In the genomic region with DNA sequence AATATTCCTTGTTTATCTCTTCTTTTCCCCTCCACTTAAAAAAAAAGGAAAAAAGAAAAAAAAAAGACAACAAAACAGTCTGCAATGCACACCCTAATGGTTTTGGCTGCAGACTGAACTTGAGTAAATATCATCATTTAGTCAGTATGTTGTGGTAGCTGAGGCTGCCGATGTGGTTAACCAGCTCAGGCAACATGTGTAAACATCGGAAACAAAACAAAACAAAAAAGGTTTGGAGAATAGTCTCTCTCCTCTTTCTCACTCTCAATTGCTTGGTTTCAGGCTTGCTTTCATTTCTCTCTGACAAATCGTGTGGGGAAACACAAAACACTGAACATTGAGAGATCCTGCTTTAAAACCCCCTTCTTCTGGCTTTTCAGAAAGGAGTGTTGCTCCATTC, we compare ENCODE assay signal across 11 cellular contexts.
DNase-seq lines count a peak whose midpoint lies in the region; ATAC-seq, FAIRE-seq and TF ChIP-seq lines count a peak whose summit lies in the region.
"Had no signal": no experiment of that assay in that cellular context is flagged by ENCODE, and none has a peak within 500 bp of the region (broad histone marks: within the 10 kb centered on the region; RNA-seq: fewer than 3 reads in every experiment).

No MANE protein-coding gene starts in this region.

- BruUV-seq in HepG2 (replicated peaks; lab: Mats Ljungman, UMichigan): no TSS peak

- FAIRE-seq in HepG2 (lab: Jason Lieb, UNC): no peak

- ATAC-seq in HepG2 (no peak), T-cell (replicated peaks in 1 of 4) (no peak)

- TF ChIP-seq POLR2A in HepG2 (IDR thresholded peaks at IDR 0.05; ENCODE audit: insufficient read depth in 1 of 2, low read depth in 2 of 2, low read length in 2 of 2): no peak

- H3K4me1 ChIP-seq in fibroblast of lung (ENCODE audit: control insufficient read depth, extremely low read depth, insufficient read depth, low read length): peaks cover 18% of the 10 kb centered on the region
- no peaks in the 10 kb centered on the region for H3K4me1 ChIP-seq in skeletal muscle tissue (ENCODE audit: control insufficient read depth in 3 of 3, insufficient read depth in 3 of 3, low read length in 3 of 3)
- H3K4me1 ChIP-seq in HepG2 (ENCODE audit: insufficient read depth, low read length): peaks cover 18% of the 10 kb centered on the region

- H3K27me3 ChIP-seq in fibroblast of lung (ENCODE audit: control insufficient read depth, insufficient read depth, low read length) (no peaks in the 10 kb centered on the region), skeletal muscle tissue (ENCODE audit: control insufficient read depth in 3 of 3, insufficient read depth in 3 of 3, low read length in 3 of 3) (no peaks in the 10 kb centered on the region), HepG2 (ENCODE audit: control insufficient read depth in 1 of 2, insufficient read depth in 2 of 2, low read length in 2 of 2) (peaks cover 0 to 4% of the 10 kb centered on the region in 2 experiments; a peak in 1 of 5 replicates)

- no peaks in the 10 kb centered on the region for H3K27me3 Mint-ChIP-seq in T-cell
- H3K27me3 Mint-ChIP-seq: activated naive CD8-positive, alpha-beta T cell treated with anti-CD3 and anti-CD28 coated beads, Interleukin-2, amount 10 ng/mL, durations not matched to agents 7 days and 5 days had no signal

- H4K20me1 ChIP-seq in fibroblast of lung (ENCODE audit: control insufficient read depth, extremely low read depth, insufficient read depth, low read length): no peaks in the 10 kb centered on the region
- H4K20me1 ChIP-seq in HepG2 (ENCODE audit: insufficient read depth, low read length): no peaks in the 10 kb centered on the region

- POLR2A ChIA-PET in HepG2 (lab: Yijun Ruan, JAX): no interaction called here
- POLR2A ChIA-PET in T-cell (lab: Charles Lee): no interaction called here

- H3K27ac ChIP-seq in fibroblast of lung (ENCODE audit: insufficient read depth, low read length) (peak overlapping the region; percentile 74), skeletal muscle tissue (ENCODE audit: low read depth, low read length) (peak overlapping the region; percentile 33), HepG2 (ENCODE audit: extremely low read length, insufficient read depth, low read length) (no peak overlapping the region), caudate nucleus (ENCODE audit: low read depth, low read length) (no peak overlapping the region)

- TF ChIP-seq RAD21 in HepG2 (CRISPR knock-in tag; IDR thresholded peaks at IDR 0.05): no peak

- no peaks in the 10 kb centered on the region for H3K36me3 Mint-ChIP-seq in T-cell
- H3K36me3 Mint-ChIP-seq: activated naive CD8-positive, alpha-beta T cell treated with anti-CD3 and anti-CD28 coated beads, Interleukin-2, amount 10 ng/mL, durations not matched to agents 7 days and 5 days had no signal

- in situ Hi-C loops in HepG2 (cut with HindIII; ENCODE audit: extremely low pct_ligation_motif_present, low pct_unique_long_range_greater_than_20kb): no loop called here

- intact Hi-C loops in HepG2 (cut with micrococcal nuclease; ENCODE audit: unreplicated experiment) (no loop called here), cardiac septum (cut with DNase I) (no loop called here)

- CTCF ChIA-PET in HepG2 (lab: Yijun Ruan, JAX; ENCODE audit: low intra/inter-chr PET ratio, low total read pairs) (no interaction called here), T-cell (lab: Charles Lee) (no interaction called here)

- H3K9ac ChIP-seq in fibroblast of lung (ENCODE audit: insufficient read depth, low read length) (no peak overlapping the region), skeletal muscle tissue (ENCODE audit: low read depth in 1 of 3, low read length in 3 of 3) (no peak overlapping the region), HepG2 (ENCODE audit: insufficient read depth, low read depth, low read length) (no peak overlapping the region)

- H3K9me3 ChIP-seq in fibroblast of lung (ENCODE audit: control insufficient read depth, insufficient read depth, low read depth, low read length): no peaks in the 10 kb centered on the region
- H3K9me3 ChIP-seq in skeletal muscle tissue (ENCODE audit: control insufficient read depth in 3 of 3, low read length in 3 of 3): no peaks in the 10 kb centered on the region
- H3K9me3 ChIP-seq in HepG2 (ENCODE audit: low read length): no peaks in the 10 kb centered on the region; the same call in 1 of the 2 replicates

- H3K4me3 Mint-ChIP-seq in T-cell: no peak overlapping the region
- H3K4me3 Mint-ChIP-seq: activated naive CD8-positive, alpha-beta T cell treated with anti-CD3 and anti-CD28 coated beads, Interleukin-2, amount 10 ng/mL, durations not matched to agents 7 days and 5 days had no signal

- 15% methylated on average over 3 of the region's 3 CpGs for WGBS in HepG2 (ENCODE audit: low lambda C conversion rate)

- no peaks in the 10 kb centered on the region for H3K4me1 Mint-ChIP-seq in T-cell
- H3K4me1 Mint-ChIP-seq: activated naive CD8-positive, alpha-beta T cell treated with anti-CD3 and anti-CD28 coated beads, Interleukin-2, amount 10 ng/mL, durations not matched to agents 7 days and 5 days had no signal

- peaks cover 0 to 8% (median 0%) of the 10 kb centered on the region in 3 donors for H3K9me3 Mint-ChIP-seq in T-cell
- H3K9me3 Mint-ChIP-seq: activated naive CD8-positive, alpha-beta T cell treated with anti-CD3 and anti-CD28 coated beads, Interleukin-2, amount 10 ng/mL, durations not matched to agents 7 days and 5 days had no signal

- TF ChIP-seq CTCF in fibroblast of lung (conservative IDR thresholded peaks at IDR 0.05 in 1 of 2, IDR thresholded peaks at IDR 0.05 in 1 of 2; ENCODE audit: low read depth in 1 of 2, low read length in 2 of 2) (no peak), HepG2 (CRISPR knock-in tag; IDR thresholded peaks at IDR 0.05) (no peak)

- H3K36me3 ChIP-seq in fibroblast of lung (ENCODE audit: control insufficient read depth, insufficient read depth, low read length) (peaks cover 2% of the 10 kb centered on the region), skeletal muscle tissue (ENCODE audit: control insufficient read depth in 3 of 3, insufficient read depth in 3 of 3, low read length in 3 of 3) (peaks cover 0 to 5% (median 3%) of the 10 kb centered on the region in 3 donors), HepG2 (replicated peaks in 1 of 2; ENCODE audit: control insufficient read depth in 1 of 2, insufficient read depth in 2 of 2, low read length in 2 of 2) (no peaks in the 10 kb centered on the region)

- H3K4me2 ChIP-seq in fibroblast of lung (ENCODE audit: extremely low read depth, insufficient read depth, low read length) (peak overlapping the region; percentile 93), HepG2 (ENCODE audit: low read depth, low read length) (no peak overlapping the region)

- H2AFZ ChIP-seq in fibroblast of lung (ENCODE audit: low read length) (no peak overlapping the region), HepG2 (ENCODE audit: low read length) (no peak overlapping the region)

- no peaks in the 10 kb centered on the region for H3K79me2 ChIP-seq in fibroblast of lung (ENCODE audit: control insufficient read depth, insufficient read depth, low read length)
- H3K79me2 ChIP-seq in HepG2 (ENCODE audit: insufficient read depth, low read length): no peaks in the 10 kb centered on the region

- TF ChIP-seq EP300 in HepG2 (IDR thresholded peaks at IDR 0.05; ENCODE audit: low read depth in 2 of 2, low read length in 2 of 2): no peak
- no peak for TF ChIP-seq EP300 in HepG2 (CRISPR knock-in tag; IDR thresholded peaks at IDR 0.05; ENCODE audit: borderline replicate concordance)

- H3K27ac Mint-ChIP-seq in T-cell: no peak overlapping the region
- H3K27ac Mint-ChIP-seq: activated naive CD8-positive, alpha-beta T cell treated with anti-CD3 and anti-CD28 coated beads, Interleukin-2, amount 10 ng/mL, durations not matched to agents 7 days and 5 days had no signal

- H3K4me3 ChIP-seq in fibroblast of lung (replicated peaks in 1 of 4; ENCODE audit: control extremely low read depth in 1 of 4, insufficient read depth in 1 of 4, low read depth in 3 of 4, low read length in 4 of 4) (peak overlapping the region; percentile 17 to 40 (median 28)), skeletal muscle tissue (ENCODE audit: low read length in 3 of 3) (peak overlapping the region in 1 of 3 donors; percentile 11), HepG2 (replicated peaks in 1 of 3; ENCODE audit: insufficient read depth in 1 of 3, low read depth in 2 of 3, low read length in 3 of 3) (no peak overlapping the region)

- DNase-seq in H4 (ENCODE audit: low spot score) (peak; percentile 75), NCI-H460 (ENCODE audit: extremely low read depth, low read depth) (peak; percentile 14), fibroblast of lung (ENCODE audit: low read depth in 2 of 2) (peak; percentile 95 to 97), HepG2 (ENCODE audit: low spot score) (no peak), cardiac septum (ENCODE audit: low spot score) (no peak), T-cell (no peak), caudate nucleus (lab: John Stamatoyannopoulos, UW) (no peak)
- DNase-seq: activated naive CD8-positive, alpha-beta T cell treated with anti-CD3 and anti-CD28 coated beads, Interleukin-2, amount 10 ng/mL, durations not matched to agents 7 days and 5 days; left cardiac atrium; T-helper 1 cell had no signal

TF ChIP-seq in HepG2, 621 proteins besides CTCF, POLR2A, EP300 and RAD21 (continues in another document):
- TF ChIP-seq HNF4G (IDR thresholded peaks at IDR 0.05; ENCODE audit: borderline replicate concordance, low read depth, low read length) (no peak), HNF4G (CRISPR knock-in tag; IDR thresholded peaks at IDR 0.05; ENCODE audit: borderline replicate concordance, low read depth) (no peak), ZNF780A (CRISPR knock-in tag; IDR thresholded peaks at IDR 0.05) (no peak), SP2 (CRISPR knock-in tag; IDR thresholded peaks at IDR 0.05) (no peak), ZNF446 (CRISPR knock-in tag; IDR thresholded peaks at IDR 0.05) (no peak)
- TF ChIP-seq, protein P1, sequence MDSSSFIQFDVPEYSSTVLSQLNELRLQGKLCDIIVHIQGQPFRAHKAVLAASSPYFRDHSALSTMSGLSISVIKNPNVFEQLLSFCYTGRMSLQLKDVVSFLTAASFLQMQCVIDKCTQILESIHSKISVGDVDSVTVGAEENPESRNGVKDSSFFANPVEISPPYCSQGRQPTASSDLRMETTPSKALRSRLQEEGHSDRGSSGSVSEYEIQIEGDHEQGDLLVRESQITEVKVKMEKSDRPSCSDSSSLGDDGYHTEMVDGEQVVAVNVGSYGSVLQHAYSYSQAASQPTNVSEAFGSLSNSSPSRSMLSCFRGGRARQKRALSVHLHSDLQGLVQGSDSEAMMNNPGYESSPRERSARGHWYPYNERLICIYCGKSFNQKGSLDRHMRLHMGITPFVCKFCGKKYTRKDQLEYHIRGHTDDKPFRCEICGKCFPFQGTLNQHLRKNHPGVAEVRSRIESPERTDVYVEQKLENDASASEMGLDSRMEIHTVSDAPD (CRISPR knock-in tag; IDR thresholded peaks at IDR 0.05): no peak
- TF ChIP-seq, protein P2, sequence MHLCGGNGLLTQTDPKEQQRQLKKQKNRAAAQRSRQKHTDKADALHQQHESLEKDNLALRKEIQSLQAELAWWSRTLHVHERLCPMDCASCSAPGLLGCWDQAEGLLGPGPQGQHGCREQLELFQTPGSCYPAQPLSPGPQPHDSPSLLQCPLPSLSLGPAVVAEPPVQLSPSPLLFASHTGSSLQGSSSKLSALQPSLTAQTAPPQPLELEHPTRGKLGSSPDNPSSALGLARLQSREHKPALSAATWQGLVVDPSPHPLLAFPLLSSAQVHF (CRISPR knock-in tag; IDR thresholded peaks at IDR 0.05): no peak

Comparison
In these comparisons a context has a peak if more than half of its experiments do, and no peak if none do; other contexts are left out.
1. DNase-seq: peak in H4 (single experiment), NCI-H460 (single experiment) and fibroblast of lung (2 of 2); none in HepG2 (single experiment), cardiac septum (single experiment), T-cell (0 of 34) and caudate nucleus (0 of 61).
2. H3K27ac ChIP-seq: peak in fibroblast of lung (single experiment) and skeletal muscle tissue (single experiment); none in HepG2 (single experiment) and caudate nucleus (single experiment).
3. H3K4me3 ChIP-seq: peak in fibroblast of lung (4 of 4); none in HepG2 (0 of 3).